In genomic region chr12:52139579-52140062, GRCh38 we compare ENCODE assay signal across 8 cellular contexts. TPM values are rescaled to one million over a fixed set of nuclear protein-coding genes. Genes with fewer than 3 reads are reported as not detected.
DNase-seq lines count a peak whose midpoint lies in the region; ATAC-seq and TF ChIP-seq lines count a peak whose summit lies in the region.
"Had no signal": no experiment of that assay in that cellular context is flagged by ENCODE, and none has a peak within 500 bp of the region (broad histone marks: within the 10 kb centered on the region; RNA-seq: fewer than 3 reads in every experiment).

No MANE protein-coding gene starts in this region.

- POLR2A ChIA-PET in activated B cell treated with CpG ODN at 0.5 μM for 24 hours (lab: Charles Lee), result no interaction called here

- no peaks in the 10 kb centered on the region for H3K9me3 Mint-ChIP-seq in activated B cell treated with CpG ODN at 0.5 μM for 24 hours
- H3K9me3 Mint-ChIP-seq in stimulated activated memory B cell treated with anti-CD40 and anti-IgM and Interleukin-4, amounts not matched to agents 10 μg/mL and 1 μg/mL and 100 μg/mL, for 72 hours, result no peaks in the 10 kb centered on the region

- no peak overlapping the region for H3K4me3 ChIP-seq in MM.1S (ENCODE audit: low read length)

- no peaks in the 10 kb centered on the region for H3K79me2 ChIP-seq in MM.1S (ENCODE audit: low read length)

- H2AFZ ChIP-seq in MM.1S (ENCODE audit: low read length), result 0 out of 2 replicates have a peak overlapping the region, but pooled peaks have one; percentile 6

- no peak overlapping the region for H3K27ac Mint-ChIP-seq in activated B cell treated with CpG ODN at 0.5 μM for 24 hours
- H3K27ac Mint-ChIP-seq in stimulated activated memory B cell treated with anti-CD40 and anti-IgM and Interleukin-4, amounts not matched to agents 10 μg/mL and 1 μg/mL and 100 μg/mL, for 72 hours, result no peak overlapping the region

- H3K27me3 ChIP-seq in MM.1S (replicated peaks; ENCODE audit: insufficient read depth, low read length), result peaks cover 52% of the 10 kb centered on the region

- intact Hi-C loops in activated B cell treated with CpG ODN at 0.5 μM for 24 hours (cut with micrococcal nuclease), result loop anchor here (5.0 kb wide), 1 partner anchor 188 kb away; no protein-coding TSS in a partner anchor

- H3K4me2 ChIP-seq in MM.1S (ENCODE audit: low read depth, low read length), result no peak overlapping the region

- no peaks in the 10 kb centered on the region for H3K36me3 Mint-ChIP-seq in activated B cell treated with CpG ODN at 0.5 μM for 24 hours (ENCODE audit: low read depth)
- H3K36me3 Mint-ChIP-seq in stimulated activated memory B cell treated with anti-CD40 and anti-IgM and Interleukin-4, amounts not matched to agents 10 μg/mL and 1 μg/mL and 100 μg/mL, for 72 hours, result no peaks in the 10 kb centered on the region

- ATAC-seq in activated B cell treated with CpG ODN at 0.5 μM for 24 hours (ENCODE audit: low read depth), result peak; percentile 73
- ATAC-seq in stimulated activated memory B cell treated with anti-CD40 and anti-IgM and Interleukin-4, amounts not matched to agents 10 μg/mL and 1 μg/mL and 100 μg/mL, for 72 hours, result peak; percentile 53
- ATAC-seq in HG03457 (IDR thresholded peaks at IDR 0.05; ENCODE audit: unreplicated experiment), result no peak

- H3K4me1 ChIP-seq in MM.1S (ENCODE audit: low read length), result no peaks in the 10 kb centered on the region

- no peaks in the 10 kb centered on the region for H3K9me3 ChIP-seq in MM.1S (replicated peaks; ENCODE audit: insufficient read depth, low read length)

- peaks cover 1% of the 10 kb centered on the region for H3K27me3 Mint-ChIP-seq in activated B cell treated with CpG ODN at 0.5 μM for 24 hours
- peaks cover 26% of the 10 kb centered on the region for H3K27me3 Mint-ChIP-seq in stimulated activated memory B cell treated with anti-CD40 and anti-IgM and Interleukin-4, amounts not matched to agents 10 μg/mL and 1 μg/mL and 100 μg/mL, for 72 hours

- DNase-seq in GM03348 (ENCODE audit: low spot score) (peak; percentile 54), MM.1S (peak; percentile 61), activated B cell treated with CpG ODN at 0.5 μM for 24 hours (no peak), fibroblast of peridontal ligament (ENCODE audit: extremely low read depth) (peak; percentile 55), NK-92 (lab: John Stamatoyannopoulos, UW; ENCODE audit: unreplicated experiment) (no peak)

- H3F3A ChIP-seq in MM.1S (ENCODE audit: insufficient read depth, low read length), result no peaks in the 10 kb centered on the region

- H4K20me1 ChIP-seq in MM.1S (ENCODE audit: insufficient read depth, low read length), result no peaks in the 10 kb centered on the region

- H3K9me2 ChIP-seq in MM.1S (replicated peaks; ENCODE audit: insufficient read depth, low read length), result no peaks in the 10 kb centered on the region

- H3K27ac ChIP-seq in MM.1S (ENCODE audit: low read length), result no peak overlapping the region

- peaks cover 7% of the 10 kb centered on the region for H3K4me1 Mint-ChIP-seq in activated B cell treated with CpG ODN at 0.5 μM for 24 hours
- peaks cover 5% of the 10 kb centered on the region for H3K4me1 Mint-ChIP-seq in stimulated activated memory B cell treated with anti-CD40 and anti-IgM and Interleukin-4, amounts not matched to agents 10 μg/mL and 1 μg/mL and 100 μg/mL, for 72 hours

- TF ChIP-seq CTCF in MM.1S (IDR thresholded peaks at IDR 0.05; ENCODE audit: low read length), result peak; percentile 91
- no peak for TF ChIP-seq CTCF in activated B cell treated with CpG ODN at 0.5 μM for 24 hours (IDR thresholded peaks at IDR 0.05)

- no peak overlapping the region for H3K4me3 Mint-ChIP-seq in activated B cell treated with CpG ODN at 0.5 μM for 24 hours
- H3K4me3 Mint-ChIP-seq in stimulated activated memory B cell treated with anti-CD40 and anti-IgM and Interleukin-4, amounts not matched to agents 10 μg/mL and 1 μg/mL and 100 μg/mL, for 72 hours, result no peak overlapping the region

- H3K9ac ChIP-seq in MM.1S (ENCODE audit: low read length), result no peak overlapping the region

- no peaks in the 10 kb centered on the region for H3K36me3 ChIP-seq in MM.1S (replicated peaks; ENCODE audit: insufficient read depth, low read length)

- CTCF ChIA-PET in activated B cell treated with CpG ODN at 0.5 μM for 24 hours (lab: Charles Lee), result no interaction called here

RNA-seq across cellular contexts. Expression of gene KRT80, which starts 52.2 kb away (rescaled TPM):
- total RNA-seq in activated B cell treated with CpG ODN at 0.5 μM for 24 hours, result not detected in 2 replicates
- total RNA-seq: T-helper 1 cell treated with Interleukin-12 subunit alpha and Interleukin-12 subunit beta and Interleukin-4 antibody, amounts not matched to agents 30 ng/mL and 1 ng/mL, for 36 hours had no signal

Comparison
In these comparisons a context has a peak if more than half of its experiments do, and no peak if none do; other contexts are left out.
1. DNase-seq: peak in GM03348 (single experiment), MM.1S (single experiment) and fibroblast of peridontal ligament (single experiment); none in activated B cell treated with CpG ODN at 0.5 μM for 24 hours (single experiment) and NK-92 (single experiment).